Comparison of ENCODE assay signal across 19 cellular contexts in the genomic region with DNA sequence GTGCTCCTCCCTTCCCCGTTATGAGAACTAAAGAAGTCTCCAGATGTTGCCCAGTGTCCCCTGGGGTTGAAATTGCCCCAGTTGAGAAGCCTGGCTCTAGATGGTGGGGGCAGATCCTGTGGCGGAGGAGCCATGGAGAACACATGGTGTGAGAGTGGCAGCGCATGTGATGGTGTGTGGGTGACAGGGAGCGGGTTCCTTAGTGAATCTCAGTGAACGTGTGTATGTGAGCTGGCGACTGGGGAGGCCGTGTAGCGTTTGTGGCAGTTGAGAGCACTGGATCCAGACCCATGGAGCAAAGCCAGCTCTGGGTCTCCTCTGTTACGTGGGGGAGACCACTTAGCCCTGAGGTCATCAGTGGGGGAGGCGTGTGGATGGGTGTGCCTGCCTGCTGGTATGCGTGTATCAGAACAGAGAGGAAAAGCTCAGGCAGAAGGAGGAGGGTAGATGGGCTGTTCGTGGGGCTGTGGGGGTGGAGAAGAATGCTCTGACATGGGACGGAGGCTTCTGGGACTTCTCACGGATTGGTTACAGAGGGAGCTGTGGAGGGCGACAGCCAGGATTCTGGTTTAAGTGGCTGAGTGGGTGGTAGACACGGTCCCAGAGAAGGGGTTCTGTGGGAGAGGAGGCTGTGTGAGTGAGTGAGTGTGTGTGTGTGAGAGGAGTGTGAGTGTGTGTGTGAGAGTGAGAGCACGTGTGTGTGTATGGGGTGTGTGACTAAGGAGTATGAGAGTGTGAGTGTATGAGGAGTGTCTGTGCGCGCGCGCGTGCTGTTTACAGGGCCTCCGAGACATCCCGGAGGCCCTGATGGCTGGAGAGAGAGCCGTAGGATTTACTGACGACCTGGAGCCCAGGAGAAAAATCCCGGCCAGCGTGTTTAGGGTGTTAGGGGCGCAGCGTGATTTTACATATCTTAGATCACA.
DNase-seq lines count a peak whose midpoint lies in the region; ATAC-seq and TF ChIP-seq lines count a peak whose summit lies in the region.
"Had no signal": no experiment of that assay in that cellular context is flagged by ENCODE, and none has a peak within 500 bp of the region (broad histone marks: within the 10 kb centered on the region; RNA-seq: fewer than 3 reads in every experiment).

No MANE protein-coding gene starts in this region.

- WGBS in aorta, 2 donors, result 89 to 90% methylated on average over 30 of the region's 30 CpGs

- H3K9me3 Mint-ChIP-seq in natural killer cell treated with Interleukin-12 subunit alpha and Interleukin-12 subunit beta and Interleukin-15 and Interleukin-18, amount 100 ng/mL, for 72 hours, result no peaks in the 10 kb centered on the region
- no peaks in the 10 kb centered on the region for H3K9me3 Mint-ChIP-seq in natural killer cell
- no peaks in the 10 kb centered on the region for H3K9me3 Mint-ChIP-seq in endothelial cell (ENCODE audit: unreplicated experiment)
- no peaks in the 10 kb centered on the region for H3K9me3 Mint-ChIP-seq in naive B cell
- H3K9me3 Mint-ChIP-seq in glutamatergic neuron (ENCODE audit: unreplicated experiment), result no peaks in the 10 kb centered on the region
- H3K9me3 Mint-ChIP-seq: activated T-cell treated with anti-CD3 and anti-CD28 coated beads, Interleukin-2, amount 50 U/mL, for 24 hours had no signal

- peak; percentile 51 for DNase-seq in natural killer cell treated with Interleukin-12 subunit alpha and Interleukin-12 subunit beta and Interleukin-15 and Interleukin-18, amount 100 ng/mL, for 72 hours (ENCODE audit: low spot score)
- DNase-seq in natural killer cell (no peak), endothelial cell (ENCODE audit: low spot score) (no peak), naive B cell (no peak), aorta (no peak), WERI-Rb-1 (no peak), DMS114 treated with DMSO at 0.1 percent for 48 hours (lab: John Stamatoyannopoulos, UW; ENCODE audit: unreplicated experiment) (no peak), glutamatergic neuron (no peak)
- DNase-seq: activated CD4-positive, alpha-beta T cell treated with anti-CD3 and anti-CD28 coated beads for 36 hours; activated T-cell treated with anti-CD3 and anti-CD28 coated beads, Interleukin-2, amount 50 U/mL, for 24 hours; DMS79; effector CD4-positive, alpha-beta T cell; KG1; kidney glomerular epithelial cell; NCI-H146; NCI-H524; transverse colon had no signal

- H3K9me3 ChIP-seq in aorta (ENCODE audit: control insufficient read depth, low read length) (no peaks in the 10 kb centered on the region), WERI-Rb-1 (ENCODE audit: severe bottlenecking) (no peaks in the 10 kb centered on the region)
- H3K9me3 ChIP-seq: gastroesophageal sphincter, neutrophil, transverse colon had no signal

- no peaks in the 10 kb centered on the region for H3K27me3 Mint-ChIP-seq in natural killer cell treated with Interleukin-12 subunit alpha and Interleukin-12 subunit beta and Interleukin-15 and Interleukin-18, amount 100 ng/mL, for 72 hours
- H3K27me3 Mint-ChIP-seq in natural killer cell (ENCODE audit: low read depth in 2 of 2), result no peaks in the 10 kb centered on the region
- H3K27me3 Mint-ChIP-seq in endothelial cell (ENCODE audit: unreplicated experiment), result peaks cover 5% of the 10 kb centered on the region
- H3K27me3 Mint-ChIP-seq in naive B cell, result no peaks in the 10 kb centered on the region
- H3K27me3 Mint-ChIP-seq in glutamatergic neuron (ENCODE audit: unreplicated experiment), result peaks cover 1% of the 10 kb centered on the region
- H3K27me3 Mint-ChIP-seq: activated CD4-positive, alpha-beta T cell treated with anti-CD3 and anti-CD28 coated beads for 36 hours; activated T-cell treated with anti-CD3 and anti-CD28 coated beads, Interleukin-2, amount 50 U/mL, for 24 hours had no signal

- H3K27me3 ChIP-seq in aorta (ENCODE audit: control insufficient read depth in 1 of 2, insufficient read depth in 2 of 2, low read length in 1 of 2) (no peaks in the 10 kb centered on the region), WERI-Rb-1 (ENCODE audit: insufficient read depth, low read depth, severe bottlenecking) (no peaks in the 10 kb centered on the region)
- H3K27me3 ChIP-seq: gastroesophageal sphincter, neutrophil, transverse colon had no signal

- intact Hi-C loops in natural killer cell (cut with micrococcal nuclease) (no loop called here), aorta (cut with DNase I) (no loop called here)

- TF ChIP-seq CTCF in natural killer cell (IDR thresholded peaks at IDR 0.05), result no peak
- TF ChIP-seq CTCF in endothelial cell (IDR thresholded peaks at IDR 0.05; ENCODE audit: unreplicated experiment), result no peak
- TF ChIP-seq CTCF in WERI-Rb-1 (IDR thresholded peaks at IDR 0.05; ENCODE audit: low read depth, low read length), result no peak
- no peak for TF ChIP-seq CTCF in glutamatergic neuron (IDR thresholded peaks at IDR 0.05; ENCODE audit: partially characterized antibody, unreplicated experiment)

- H3K4me3 Mint-ChIP-seq in natural killer cell treated with Interleukin-12 subunit alpha and Interleukin-12 subunit beta and Interleukin-15 and Interleukin-18, amount 100 ng/mL, for 72 hours, result no peak overlapping the region
- no peak overlapping the region for H3K4me3 Mint-ChIP-seq in natural killer cell
- H3K4me3 Mint-ChIP-seq in endothelial cell (ENCODE audit: unreplicated experiment), result no peak overlapping the region
- no peak overlapping the region for H3K4me3 Mint-ChIP-seq in naive B cell
- no peak overlapping the region for H3K4me3 Mint-ChIP-seq in glutamatergic neuron (ENCODE audit: unreplicated experiment)
- H3K4me3 Mint-ChIP-seq: activated CD4-positive, alpha-beta T cell treated with anti-CD3 and anti-CD28 coated beads for 36 hours; activated T-cell treated with anti-CD3 and anti-CD28 coated beads, Interleukin-2, amount 50 U/mL, for 24 hours had no signal

- H3K27ac Mint-ChIP-seq in natural killer cell treated with Interleukin-12 subunit alpha and Interleukin-12 subunit beta and Interleukin-15 and Interleukin-18, amount 100 ng/mL, for 72 hours, result peak overlapping the region in 1 of 2 donors; percentile 30
- H3K27ac Mint-ChIP-seq in natural killer cell (no peak overlapping the region), endothelial cell (ENCODE audit: unreplicated experiment) (peak overlapping the region; percentile 25), naive B cell (peak overlapping the region in 5 of 6 donors; percentile 9 to 84 (median 62)), glutamatergic neuron (ENCODE audit: unreplicated experiment) (no peak overlapping the region)
- H3K27ac Mint-ChIP-seq: activated CD4-positive, alpha-beta T cell treated with anti-CD3 and anti-CD28 coated beads for 36 hours had no signal

- H3K4me1 ChIP-seq in aorta (ENCODE audit: control insufficient read depth in 1 of 2, insufficient read depth in 2 of 2, low read length in 2 of 2), result no peaks in the 10 kb centered on the region
- H3K4me1 ChIP-seq: gastroesophageal sphincter, transverse colon had no signal

- no peaks in the 10 kb centered on the region for H3K36me3 ChIP-seq in aorta (ENCODE audit: control insufficient read depth in 1 of 2, insufficient read depth in 2 of 2, low read length in 1 of 2)
- no peaks in the 10 kb centered on the region for H3K36me3 ChIP-seq in WERI-Rb-1
- H3K36me3 ChIP-seq: neutrophil, transverse colon had no signal

- ATAC-seq in natural killer cell treated with Interleukin-12 subunit alpha and Interleukin-12 subunit beta and Interleukin-15 and Interleukin-18, amount 100 ng/mL, for 72 hours, result peak in 1 of 2 donors; percentile 26
- ATAC-seq in natural killer cell (no peak), naive B cell (ENCODE audit: low read depth in 2 of 2) (no peak), aorta (ENCODE audit: low FRiP score) (peak; percentile 55)
- ATAC-seq: activated CD4-positive, alpha-beta T cell treated with anti-CD3 and anti-CD28 coated beads for 36 hours; gastroesophageal sphincter had no signal

- H3K4me1 Mint-ChIP-seq in natural killer cell treated with Interleukin-12 subunit alpha and Interleukin-12 subunit beta and Interleukin-15 and Interleukin-18, amount 100 ng/mL, for 72 hours (ENCODE audit: low read depth in 2 of 2), result peaks cover 0 to 2% of the 10 kb centered on the region in 2 donors
- H3K4me1 Mint-ChIP-seq in natural killer cell (peaks cover 7 to 18% of the 10 kb centered on the region in 2 donors), endothelial cell (ENCODE audit: unreplicated experiment) (no peaks in the 10 kb centered on the region), naive B cell (peaks cover 40 to 46% (median 45%) of the 10 kb centered on the region in 3 donors), glutamatergic neuron (ENCODE audit: low read depth, unreplicated experiment) (peaks cover 17% of the 10 kb centered on the region)

- no peaks in the 10 kb centered on the region for H3K36me3 Mint-ChIP-seq in natural killer cell treated with Interleukin-12 subunit alpha and Interleukin-12 subunit beta and Interleukin-15 and Interleukin-18, amount 100 ng/mL, for 72 hours
- H3K36me3 Mint-ChIP-seq in natural killer cell (no peaks in the 10 kb centered on the region), endothelial cell (ENCODE audit: low read depth, unreplicated experiment) (no peaks in the 10 kb centered on the region), naive B cell (peaks cover 10 to 22% of the 10 kb centered on the region in 2 donors), glutamatergic neuron (ENCODE audit: unreplicated experiment) (no peaks in the 10 kb centered on the region)

- H3K27ac ChIP-seq in aorta (ENCODE audit: low read depth in 1 of 2, low read length in 2 of 2), result no peak overlapping the region
- H3K27ac ChIP-seq in WERI-Rb-1, result no peak overlapping the region
- H3K27ac ChIP-seq: gastroesophageal sphincter, neutrophil had no signal

- H3K4me3 ChIP-seq in aorta (ENCODE audit: low read length in 2 of 2) (no peak overlapping the region), WERI-Rb-1 (ENCODE audit: low read depth, low read length) (no peak overlapping the region)
- H3K4me3 ChIP-seq: gastroesophageal sphincter, transverse colon had no signal

Comparison
In these comparisons a context has a peak if more than half of its experiments do, and no peak if none do; other contexts are left out.
1. H3K27ac Mint-ChIP-seq: peak in endothelial cell (single experiment) and naive B cell (5 of 6); none in natural killer cell (0 of 2) and glutamatergic neuron (single experiment).